ENCODE assay signal across 9 cellular contexts in genomic region chr1:32892368-32893197, GRCh38. TPM values are rescaled to one million over a fixed set of nuclear protein-coding genes. Genes with fewer than 3 reads are reported as not detected.
A peak's percentile ranks its signal among the peaks of the same experiment; 100 is the strongest.
DNase-seq lines count a peak whose midpoint lies in the region; ATAC-seq and TF ChIP-seq lines count a peak whose summit lies in the region.
"Had no signal": no experiment of that assay in that cellular context is flagged by ENCODE, and none has a peak within 500 bp of the region (broad histone marks: within the 10 kb centered on the region; RNA-seq: fewer than 3 reads in every experiment).

No MANE protein-coding gene starts in this region.

- DNase-seq in DMS153 treated with DMSO at 0.1 percent for 48 hours (lab: John Stamatoyannopoulos, UW; ENCODE audit: unreplicated experiment): peak; percentile 52
- DNase-seq in NCI-H1092 (lab: John Stamatoyannopoulos, UW): peak; percentile 69
- DNase-seq in activated T-helper 2 cell treated with anti-CD3 and anti-CD28 coated beads, Interferon-gamma antibody, Interleukin-2, Interleukin-4, amounts not matched to agents 10 μg/mL and 5 μg/mL and 100 μg/mL, durations not matched to agents 14 hours and 24 hours and 36 hours (ENCODE audit: low spot score): no peak
- DNase-seq in glutamatergic neuron: peak; percentile 91
- DNase-seq in occipital lobe (lab: John Stamatoyannopoulos, UW): peak; percentile 77

- H3K4me3 Mint-ChIP-seq in activated T-helper 2 cell treated with anti-CD3 and anti-CD28 coated beads, Interferon-gamma antibody, Interleukin-2, Interleukin-4, amounts not matched to agents 10 μg/mL and 5 μg/mL and 100 μg/mL, durations not matched to agents 14 hours and 24 hours and 36 hours (ENCODE audit: low read depth): peak overlapping the region; percentile 35
- H3K4me3 Mint-ChIP-seq in glutamatergic neuron (ENCODE audit: unreplicated experiment): peak overlapping the region; percentile 76

- H3K4me1 Mint-ChIP-seq in activated T-helper 2 cell treated with anti-CD3 and anti-CD28 coated beads, Interferon-gamma antibody, Interleukin-2, Interleukin-4, amounts not matched to agents 10 μg/mL and 5 μg/mL and 100 μg/mL, durations not matched to agents 14 hours and 24 hours and 36 hours (ENCODE audit: low read depth): peaks cover 3% of the 10 kb centered on the region
- H3K4me1 Mint-ChIP-seq in glutamatergic neuron (ENCODE audit: low read depth, unreplicated experiment): peaks cover 28% of the 10 kb centered on the region

- H3K27ac Mint-ChIP-seq in activated T-helper 2 cell treated with anti-CD3 and anti-CD28 coated beads, Interferon-gamma antibody, Interleukin-2, Interleukin-4, amounts not matched to agents 10 μg/mL and 5 μg/mL and 100 μg/mL, durations not matched to agents 14 hours and 24 hours and 36 hours: no peak overlapping the region
- H3K27ac Mint-ChIP-seq in glutamatergic neuron (ENCODE audit: unreplicated experiment): peak overlapping the region; percentile 67

- H3K9me3 Mint-ChIP-seq in activated T-helper 2 cell treated with anti-CD3 and anti-CD28 coated beads, Interferon-gamma antibody, Interleukin-2, Interleukin-4, amounts not matched to agents 10 μg/mL and 5 μg/mL and 100 μg/mL, durations not matched to agents 14 hours and 24 hours and 36 hours: no peaks in the 10 kb centered on the region
- H3K9me3 Mint-ChIP-seq in glutamatergic neuron (ENCODE audit: unreplicated experiment): peaks cover 15% of the 10 kb centered on the region

- peak; percentile 97 for TF ChIP-seq CTCF in glutamatergic neuron (IDR thresholded peaks at IDR 0.05; ENCODE audit: partially characterized antibody, unreplicated experiment)

- intact Hi-C loops in activated T-helper 2 cell treated with anti-CD3 and anti-CD28 coated beads, Interferon-gamma antibody, Interleukin-2, Interleukin-4, amounts not matched to agents 10 μg/mL and 5 μg/mL and 100 μg/mL, durations not matched to agents 14 hours and 24 hours and 36 hours (cut with micrococcal nuclease): no loop called here

- H3K36me3 Mint-ChIP-seq in activated T-helper 2 cell treated with anti-CD3 and anti-CD28 coated beads, Interferon-gamma antibody, Interleukin-2, Interleukin-4, amounts not matched to agents 10 μg/mL and 5 μg/mL and 100 μg/mL, durations not matched to agents 14 hours and 24 hours and 36 hours (ENCODE audit: low read depth): no peaks in the 10 kb centered on the region
- H3K36me3 Mint-ChIP-seq in glutamatergic neuron (ENCODE audit: unreplicated experiment): peaks cover 7% of the 10 kb centered on the region

- ATAC-seq in HG02885 (IDR thresholded peaks at IDR 0.05; ENCODE audit: poor library complexity, unreplicated experiment) (no peak), GM18907 (IDR thresholded peaks at IDR 0.05; ENCODE audit: unreplicated experiment) (no peak), HG03439 (IDR thresholded peaks at IDR 0.05; ENCODE audit: unreplicated experiment) (no peak)

- peaks cover 51% of the 10 kb centered on the region for H3K27me3 Mint-ChIP-seq in activated T-helper 2 cell treated with anti-CD3 and anti-CD28 coated beads, Interferon-gamma antibody, Interleukin-2, Interleukin-4, amounts not matched to agents 10 μg/mL and 5 μg/mL and 100 μg/mL, durations not matched to agents 14 hours and 24 hours and 36 hours (ENCODE audit: low read depth)
- H3K27me3 Mint-ChIP-seq in glutamatergic neuron (ENCODE audit: unreplicated experiment): peaks cover 13% of the 10 kb centered on the region

RNA-seq across cellular contexts. Expression of gene HPCA, which starts 6.3 kb away (rescaled TPM):
- total RNA-seq in activated T-helper 2 cell treated with anti-CD3 and anti-CD28 coated beads, Interferon-gamma antibody, Interleukin-2, Interleukin-4, amounts not matched to agents 10 μg/mL and 5 μg/mL and 100 μg/mL, durations not matched to agents 14 hours and 24 hours and 36 hours: 0.62 TPM in 1 of 2 replicates, not detected in the other
- total RNA-seq in glutamatergic neuron (ENCODE audit: unreplicated experiment) (156 TPM), occipital lobe (44.0 TPM)
- total RNA-seq: SK-MEL-5 had no signal

RNA-seq across cellular contexts. Expression of gene TMEM54, which starts 8.6 kb away (rescaled TPM):
- 0.66 and 1.5 TPM in 2 replicates for total RNA-seq in activated T-helper 2 cell treated with anti-CD3 and anti-CD28 coated beads, Interferon-gamma antibody, Interleukin-2, Interleukin-4, amounts not matched to agents 10 μg/mL and 5 μg/mL and 100 μg/mL, durations not matched to agents 14 hours and 24 hours and 36 hours
- total RNA-seq in glutamatergic neuron (ENCODE audit: unreplicated experiment) (9.9 TPM), occipital lobe (5.3 TPM)

RNA-seq across cellular contexts. Expression of gene FNDC5, which starts 21.9 kb away (rescaled TPM):
- total RNA-seq in activated T-helper 2 cell treated with anti-CD3 and anti-CD28 coated beads, Interferon-gamma antibody, Interleukin-2, Interleukin-4, amounts not matched to agents 10 μg/mL and 5 μg/mL and 100 μg/mL, durations not matched to agents 14 hours and 24 hours and 36 hours: not detected in 2 replicates
- total RNA-seq in glutamatergic neuron (ENCODE audit: unreplicated experiment) (743 TPM), occipital lobe (17.0 TPM)

Comparison
In these comparisons a context has a peak if more than half of its experiments do, and no peak if none do; other contexts are left out.
1. RNA of gene HPCA, which starts 6.3 kb away (total RNA-seq): 156 TPM in glutamatergic neuron (single experiment) and 44.0 TPM in occipital lobe (single experiment); 0.62 TPM in activated T-helper 2 cell treated with anti-CD3 and anti-CD28 coated beads, Interferon-gamma antibody, Interleukin-2, Interleukin-4, amounts not matched to agents 10 μg/mL and 5 μg/mL and 100 μg/mL, durations not matched to agents 14 hours and 24 hours and 36 hours; every median in the first group is over 10 times any median in the second.
2. RNA of gene FNDC5, which starts 21.9 kb away (total RNA-seq): 743 TPM in glutamatergic neuron (single experiment); 17.0 TPM in occipital lobe (single experiment) and not detected in activated T-helper 2 cell treated with anti-CD3 and anti-CD28 coated beads, Interferon-gamma antibody, Interleukin-2, Interleukin-4, amounts not matched to agents 10 μg/mL and 5 μg/mL and 100 μg/mL, durations not matched to agents 14 hours and 24 hours and 36 hours; every median in the first group is over 10 times any median in the second.